ENCODE assay signal across 8 cellular contexts in genomic region chr6:141677598-141678211, GRCh38.
DNase-seq lines count a peak whose midpoint lies in the region; ATAC-seq, FAIRE-seq and TF ChIP-seq lines count a peak whose summit lies in the region.

No MANE protein-coding gene starts in this region.

- TF ChIP-seq EP300 in HepG2 (IDR thresholded peaks at IDR 0.05; ENCODE audit: low read depth in 2 of 2, low read length in 2 of 2) (no peak), HepG2 (CRISPR knock-in tag; IDR thresholded peaks at IDR 0.05; ENCODE audit: borderline replicate concordance) (no peak)

- no peaks in the 10 kb centered on the region for H3K36me3 Mint-ChIP-seq in activated B cell treated with CpG ODN at 0.5 μM for 24 hours (ENCODE audit: low read depth)

- H3K27me3 Mint-ChIP-seq in activated B cell treated with CpG ODN at 0.5 μM for 24 hours, result no peaks in the 10 kb centered on the region

- H3K4me1 Mint-ChIP-seq in activated B cell treated with CpG ODN at 0.5 μM for 24 hours, result no peaks in the 10 kb centered on the region

- no peaks in the 10 kb centered on the region for H3K4me1 ChIP-seq in MM.1S (ENCODE audit: low read length)
- H3K4me1 ChIP-seq in HepG2 (ENCODE audit: insufficient read depth, low read length), result no peaks in the 10 kb centered on the region

- no TSS peak for BruUV-seq in HepG2 (replicated peaks; lab: Mats Ljungman, UMichigan)

- TF ChIP-seq POLR2A in HepG2 (IDR thresholded peaks at IDR 0.05; ENCODE audit: insufficient read depth in 1 of 2, low read depth in 2 of 2, low read length in 2 of 2), result no peak

- no peak overlapping the region for H3K4me2 ChIP-seq in MM.1S (ENCODE audit: low read depth, low read length)
- H3K4me2 ChIP-seq in HepG2 (ENCODE audit: low read depth, low read length), result no peak overlapping the region

- TF ChIP-seq RAD21 in HepG2 (CRISPR knock-in tag; IDR thresholded peaks at IDR 0.05), result no peak

- H3K4me3 ChIP-seq in MM.1S (ENCODE audit: low read length) (no peak overlapping the region), HepG2 (replicated peaks in 1 of 3; ENCODE audit: insufficient read depth in 1 of 3, low read depth in 2 of 3, low read length in 3 of 3) (no peak overlapping the region)

- TF ChIP-seq CTCF in MM.1S (IDR thresholded peaks at IDR 0.05; ENCODE audit: low read length) (peak; percentile 49), activated B cell treated with CpG ODN at 0.5 μM for 24 hours (IDR thresholded peaks at IDR 0.05) (no peak), HepG2 (CRISPR knock-in tag; IDR thresholded peaks at IDR 0.05) (peak; percentile 63)

- POLR2A ChIA-PET in activated B cell treated with CpG ODN at 0.5 μM for 24 hours (lab: Charles Lee), result no interaction called here
- POLR2A ChIA-PET in HepG2 (lab: Yijun Ruan, JAX), result no interaction called here

- ATAC-seq in GM21390 (IDR thresholded peaks at IDR 0.05; ENCODE audit: unreplicated experiment), result peak; percentile 73
- ATAC-seq in activated B cell treated with CpG ODN at 0.5 μM for 24 hours (ENCODE audit: low read depth), result peak; percentile 40
- peak; percentile 85 for ATAC-seq in HepG2
- no peak for ATAC-seq in HG03108 (IDR thresholded peaks at IDR 0.05; ENCODE audit: unreplicated experiment)

- CTCF ChIA-PET in activated B cell treated with CpG ODN at 0.5 μM for 24 hours (lab: Charles Lee), result no interaction called here
- CTCF ChIA-PET in HepG2 (lab: Yijun Ruan, JAX; ENCODE audit: low intra/inter-chr PET ratio, low total read pairs), result interaction anchor here (2.3 kb wide), 1 partner anchor 435 kb away, joined by 16 read pairs; no protein-coding TSS in a partner anchor

- H3K4me3 Mint-ChIP-seq in activated B cell treated with CpG ODN at 0.5 μM for 24 hours, result no peak overlapping the region

- H3K9me3 ChIP-seq in MM.1S (replicated peaks; ENCODE audit: insufficient read depth, low read length) (no peaks in the 10 kb centered on the region), HepG2 (ENCODE audit: low read length) (no peaks in the 10 kb centered on the region)

- no peaks in the 10 kb centered on the region for H3K36me3 ChIP-seq in MM.1S (replicated peaks; ENCODE audit: insufficient read depth, low read length)
- no peaks in the 10 kb centered on the region for H3K36me3 ChIP-seq in HepG2 (replicated peaks in 1 of 2; ENCODE audit: control insufficient read depth in 1 of 2, insufficient read depth in 2 of 2, low read length in 2 of 2)

- FAIRE-seq in HepG2 (lab: Jason Lieb, UNC), result peak; percentile 30

- WGBS in HepG2 (ENCODE audit: low lambda C conversion rate), result 12% methylated on average over 4 of the region's 4 CpGs

- H2AFZ ChIP-seq in MM.1S (ENCODE audit: low read length) (no peak overlapping the region), HepG2 (ENCODE audit: low read length) (no peak overlapping the region)

- intact Hi-C loops in activated B cell treated with CpG ODN at 0.5 μM for 24 hours (cut with micrococcal nuclease) (loop anchor here (2.0 kb wide), 1 partner anchor 435 kb away; no protein-coding TSS in a partner anchor), HepG2 (cut with micrococcal nuclease; ENCODE audit: unreplicated experiment) (loop anchor here (1.0 to 10.0 kb wide), 2 partner anchors 435 to 527 kb away; no protein-coding TSS in a partner anchor)

- H3K27me3 ChIP-seq in MM.1S (replicated peaks; ENCODE audit: insufficient read depth, low read length) (no peaks in the 10 kb centered on the region), HepG2 (ENCODE audit: control insufficient read depth in 1 of 2, insufficient read depth in 2 of 2, low read length in 2 of 2) (no peaks in the 10 kb centered on the region; a peak in 1 of 5 replicates)

- H4K20me1 ChIP-seq in MM.1S (ENCODE audit: insufficient read depth, low read length), result no peaks in the 10 kb centered on the region
- no peaks in the 10 kb centered on the region for H4K20me1 ChIP-seq in HepG2 (ENCODE audit: insufficient read depth, low read length)

- in situ Hi-C loops in Caki2 (cut with HindIII; ENCODE audit: low pct_unique_long_range_greater_than_20kb, low sequenced_read_pairs) (no loop called here), HepG2 (cut with HindIII; ENCODE audit: extremely low pct_ligation_motif_present, low pct_unique_long_range_greater_than_20kb) (no loop called here)

- H3K79me2 ChIP-seq in MM.1S (ENCODE audit: low read length) (no peaks in the 10 kb centered on the region), HepG2 (ENCODE audit: insufficient read depth, low read length) (no peaks in the 10 kb centered on the region)

- DNase-seq in Caki2 (ENCODE audit: low read depth) (peak; percentile 39), MM.1S (peak; percentile 42), activated B cell treated with CpG ODN at 0.5 μM for 24 hours (no peak), HepG2 (ENCODE audit: low spot score) (peak; percentile 43), middle frontal gyrus (ENCODE audit: extremely low spot score, low spot score) (no peak)
- DNase-seq in stimulated activated CD4-positive, alpha-beta T cell treated with anti-CD3 and anti-CD28 coated beads, Interleukin-4, amount 100 ng/mL, for 24 hours, result no peak

- H3K9me3 Mint-ChIP-seq in activated B cell treated with CpG ODN at 0.5 μM for 24 hours, result no peaks in the 10 kb centered on the region

- no peak overlapping the region for H3K27ac ChIP-seq in MM.1S (ENCODE audit: low read length)
- no peak overlapping the region for H3K27ac ChIP-seq in HepG2 (ENCODE audit: extremely low read length, insufficient read depth, low read length)

- H3K27ac Mint-ChIP-seq in activated B cell treated with CpG ODN at 0.5 μM for 24 hours, result no peak overlapping the region

- no peaks in the 10 kb centered on the region for H3K9me2 ChIP-seq in MM.1S (replicated peaks; ENCODE audit: insufficient read depth, low read length)

- H3K9ac ChIP-seq in MM.1S (ENCODE audit: low read length) (no peak overlapping the region), HepG2 (ENCODE audit: insufficient read depth, low read depth, low read length) (no peak overlapping the region)

- H3F3A ChIP-seq in MM.1S (ENCODE audit: insufficient read depth, low read length), result no peaks in the 10 kb centered on the region

TF ChIP-seq in HepG2, 621 proteins besides CTCF, POLR2A, EP300 and RAD21:
- TF ChIP-seq, protein P1, sequence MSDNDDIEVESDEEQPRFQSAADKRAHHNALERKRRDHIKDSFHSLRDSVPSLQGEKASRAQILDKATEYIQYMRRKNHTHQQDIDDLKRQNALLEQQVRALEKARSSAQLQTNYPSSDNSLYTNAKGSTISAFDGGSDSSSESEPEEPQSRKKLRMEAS (IDR thresholded peaks at IDR 0.05), result no peak
- TF ChIP-seq STAG1 (CRISPR knock-in tag; IDR thresholded peaks at IDR 0.05) (peak; percentile 55), KLF15 (CRISPR knock-in tag; IDR thresholded peaks at IDR 0.05; ENCODE audit: borderline replicate concordance) (no peak), ZNF777 (CRISPR knock-in tag; IDR thresholded peaks at IDR 0.05) (no peak), ZNF530 (CRISPR knock-in tag; IDR thresholded peaks at IDR 0.05; ENCODE audit: low read depth) (no peak), SMC3 (IDR thresholded peaks at IDR 0.05; ENCODE audit: low read length) (peak; percentile 74)
TF ChIP-seq in HepG2: peak in this region for 2.

Comparison
In these comparisons a context has a peak if more than half of its experiments do, and no peak if none do; other contexts are left out.
1. DNase-seq: peak in Caki2 (single experiment), MM.1S (single experiment) and HepG2 (single experiment); none in activated B cell treated with CpG ODN at 0.5 μM for 24 hours (single experiment), middle frontal gyrus (single experiment) and stimulated activated CD4-positive, alpha-beta T cell treated with anti-CD3 and anti-CD28 coated beads, Interleukin-4, amount 100 ng/mL, for 24 hours (single experiment).